Comparison of ENCODE assay signal across 13 cellular contexts in genomic region chr2:28399289-28399688, GRCh38. TPM values are rescaled to one million over a fixed set of nuclear protein-coding genes. Genes with fewer than 3 reads are reported as not detected.
A peak's percentile ranks its signal among the peaks of the same experiment; 100 is the strongest.
DNase-seq lines count a peak whose midpoint lies in the region; ATAC-seq and TF ChIP-seq lines count a peak whose summit lies in the region.
"Had no signal": no experiment of that assay in that cellular context is flagged by ENCODE, and none has a peak within 500 bp of the region (broad histone marks: within the 10 kb centered on the region; RNA-seq: fewer than 3 reads in every experiment).

No MANE protein-coding gene starts in this region.

- H3K4me3 Mint-ChIP-seq in activated CD4-positive, alpha-beta T cell treated with anti-CD3 and anti-CD28 coated beads, Interleukin-2, amount 10 ng/mL, durations not matched to agents 24 days and 14 days, result peak overlapping the region; percentile 18
- H3K4me3 Mint-ChIP-seq in dendritic cell treated with granulocyte-macrophage colony-stimulating factor and Interleukin-4, amounts not matched to agents 40 ng/mL and 50 ng/mL, for 4 days, result no peak overlapping the region

- H3K27ac ChIP-seq in left lung (peak overlapping the region; percentile 99 to 100), suprapubic skin (peak overlapping the region; percentile 99)

- intact Hi-C loops in activated CD4-positive, alpha-beta T cell treated with anti-CD3 and anti-CD28 coated beads, Interleukin-2, amount 10 ng/mL, durations not matched to agents 24 days and 14 days (cut with micrococcal nuclease), result no loop called here
- intact Hi-C loops in dendritic cell treated with granulocyte-macrophage colony-stimulating factor and Interleukin-4, amounts not matched to agents 40 ng/mL and 50 ng/mL, for 4 days (cut with micrococcal nuclease), result no loop called here
- intact Hi-C loops in left lung (cut with DNase I), result loop anchor here in 1 of 2 donors (10.0 kb wide), 1 partner anchor 694 kb away; no protein-coding TSS in a partner anchor

- no peaks in the 10 kb centered on the region for H3K9me3 Mint-ChIP-seq in activated CD4-positive, alpha-beta T cell treated with anti-CD3 and anti-CD28 coated beads, Interleukin-2, amount 10 ng/mL, durations not matched to agents 24 days and 14 days
- H3K9me3 Mint-ChIP-seq in dendritic cell treated with granulocyte-macrophage colony-stimulating factor and Interleukin-4, amounts not matched to agents 40 ng/mL and 50 ng/mL, for 4 days, result no peaks in the 10 kb centered on the region

- H3K27me3 ChIP-seq in left lung (no peaks in the 10 kb centered on the region), suprapubic skin (no peaks in the 10 kb centered on the region)
- H3K27me3 ChIP-seq: dorsolateral prefrontal cortex had no signal

- H3K4me3 ChIP-seq in left lung (peak overlapping the region in 1 of 2 donors; percentile 93), suprapubic skin (peak overlapping the region; percentile 97)
- H3K4me3 ChIP-seq: lung had no signal

- H3K9me3 ChIP-seq in left lung (no peaks in the 10 kb centered on the region), suprapubic skin (no peaks in the 10 kb centered on the region)

- no peak for TF ChIP-seq POLR2A in suprapubic skin (IDR thresholded peaks at IDR 0.05)

- no peak for DNase-seq in activated CD4-positive, alpha-beta T cell treated with anti-CD3 and anti-CD28 coated beads, Interleukin-2, amount 10 ng/mL, durations not matched to agents 24 days and 14 days
- no peak for DNase-seq in activated CD4-positive, alpha-beta T cell treated with anti-CD3 and anti-CD28 coated beads for 1 hour
- DNase-seq in left lung, result peak in 1 of 2 donors; percentile 28
- DNase-seq in suprapubic skin (ENCODE audit: low spot score in 2 of 2), result no peak
- no peak for DNase-seq in SW 1271 (lab: John Stamatoyannopoulos, UW)
- DNase-seq: dorsolateral prefrontal cortex, NCI-H2227 treated with DMSO at 0.1 percent for 48 hours, PC-3, T-helper 9 cell had no signal

- no peak for TF ChIP-seq EP300 in suprapubic skin (IDR thresholded peaks at IDR 0.05)

- peaks cover 25 to 83% of the 10 kb centered on the region in 2 donors for H3K4me1 ChIP-seq in left lung
- H3K4me1 ChIP-seq in suprapubic skin, result peaks cover 76% of the 10 kb centered on the region

- H3K27ac Mint-ChIP-seq in activated CD4-positive, alpha-beta T cell treated with anti-CD3 and anti-CD28 coated beads, Interleukin-2, amount 10 ng/mL, durations not matched to agents 24 days and 14 days, result peak overlapping the region; percentile 54
- peak overlapping the region; percentile 51 for H3K27ac Mint-ChIP-seq in dendritic cell treated with granulocyte-macrophage colony-stimulating factor and Interleukin-4, amounts not matched to agents 40 ng/mL and 50 ng/mL, for 4 days

- H3K36me3 ChIP-seq in left lung (peaks cover 0 to 67% of the 10 kb centered on the region in 2 donors), suprapubic skin (peaks cover 38% of the 10 kb centered on the region)

- H3K36me3 Mint-ChIP-seq in activated CD4-positive, alpha-beta T cell treated with anti-CD3 and anti-CD28 coated beads, Interleukin-2, amount 10 ng/mL, durations not matched to agents 24 days and 14 days (ENCODE audit: low read depth), result peaks cover 54% of the 10 kb centered on the region
- H3K36me3 Mint-ChIP-seq in dendritic cell treated with granulocyte-macrophage colony-stimulating factor and Interleukin-4, amounts not matched to agents 40 ng/mL and 50 ng/mL, for 4 days (ENCODE audit: low read depth), result no peaks in the 10 kb centered on the region

- no peaks in the 10 kb centered on the region for H3K27me3 Mint-ChIP-seq in activated CD4-positive, alpha-beta T cell treated with anti-CD3 and anti-CD28 coated beads, Interleukin-2, amount 10 ng/mL, durations not matched to agents 24 days and 14 days
- no peaks in the 10 kb centered on the region for H3K27me3 Mint-ChIP-seq in dendritic cell treated with granulocyte-macrophage colony-stimulating factor and Interleukin-4, amounts not matched to agents 40 ng/mL and 50 ng/mL, for 4 days

- peaks cover 58% of the 10 kb centered on the region for H3K4me1 Mint-ChIP-seq in activated CD4-positive, alpha-beta T cell treated with anti-CD3 and anti-CD28 coated beads, Interleukin-2, amount 10 ng/mL, durations not matched to agents 24 days and 14 days
- peaks cover 14% of the 10 kb centered on the region for H3K4me1 Mint-ChIP-seq in dendritic cell treated with granulocyte-macrophage colony-stimulating factor and Interleukin-4, amounts not matched to agents 40 ng/mL and 50 ng/mL, for 4 days (ENCODE audit: low read depth)

- WGBS in suprapubic skin, result 67% methylated on average over 8 of the region's 11 CpGs

- TF ChIP-seq CTCF in left lung (IDR thresholded peaks at IDR 0.05), result no peak
- TF ChIP-seq CTCF in suprapubic skin (IDR thresholded peaks at IDR 0.05), result no peak

- ATAC-seq in left lung (no peak), HG02763 (IDR thresholded peaks at IDR 0.05; ENCODE audit: unreplicated experiment) (no peak), GM21737 (IDR thresholded peaks at IDR 0.05; ENCODE audit: unreplicated experiment) (no peak)
- ATAC-seq: PC-3 had no signal

RNA-seq across cellular contexts. Expression of gene FOSL2, which starts 6.6 kb away (rescaled TPM):
- 73.2 and 80.6 TPM in 2 replicates for total RNA-seq in activated CD4-positive, alpha-beta T cell treated with anti-CD3 and anti-CD28 coated beads, Interleukin-2, amount 10 ng/mL, durations not matched to agents 24 days and 14 days
- total RNA-seq in left lung, result 100 to 1,000 TPM in 1 of 2 donors, 10 to 100 TPM in 1; 83.4 to 114 TPM
- total RNA-seq in suprapubic skin, result 100 to 1,000 TPM; 298 to 370 (median 337) TPM
